30 cellular contexts compared by ENCODE assay signal in genomic region chr15:34079904-34080303, GRCh38.
"Had no signal": no experiment of that assay in that cellular context is flagged by ENCODE, and none has a peak within 500 bp of the region (broad histone marks: within the 10 kb centered on the region; RNA-seq: fewer than 3 reads in every experiment).

No MANE protein-coding gene starts in this region.

- FAIRE-seq: TTC549 had no signal

- H3K4me1 ChIP-seq: SJSA1 had no signal

- H3K9me3 ChIP-seq: Peyer's patch, SJSA1, SK-N-SH had no signal

- DNase-seq: activated CD4-positive, alpha-beta memory T cell treated with anti-CD3 and anti-CD28 coated beads, Interleukin-2, amount 10 ng/mL, durations not matched to agents 7 days and 5 days; activated CD4-positive, alpha-beta T cell treated with anti-CD3 and anti-CD28 coated beads for 1 hour; activated CD4-positive, alpha-beta T cell treated with anti-CD3 and anti-CD28 coated beads for 48 hours; activated CD4-positive, CD25-positive, alpha-beta regulatory T cell; activated CD8-positive, alpha-beta memory T cell treated with anti-CD3 and anti-CD28 coated beads for 24 hours; activated CD8-positive, alpha-beta memory T cell treated with anti-CD3 and anti-CD28 coated beads, Interleukin-2, amount 10 ng/mL, durations not matched to agents 7 days and 5 days; activated CD8-positive, alpha-beta memory T cell treated with anti-CD3 and anti-CD28 coated beads, Interleukin-2, amount 50 U/mL, for 48 hours; activated effector memory CD4-positive, alpha-beta T cell treated with Interleukin-2 at 50 U/mL for 16 hours; activated naive CD4-positive, alpha-beta T cell treated with anti-CD3 and anti-CD28 coated beads, Interleukin-2, amount 50 U/mL, for 16 hours; activated naive CD8-positive, alpha-beta T cell treated with anti-CD3 and anti-CD28 coated beads for 36 hours; activated T-cell treated with anti-CD3 and anti-CD28 coated beads, Interleukin-2, amount 50 U/mL, for 48 hours; amniotic stem cell; aorta; brain microvascular endothelial cell; central memory CD4-positive, alpha-beta T cell; NCI-H1092 treated with DMSO at 0.1 percent for 48 hours; NCI-H1417; NCI-H146; NCI-H187 treated with DMSO at 0.1 percent for 48 hours; NCI-H2081; NCI-H345; NCI-H524 treated with DMSO at 0.1 percent for 48 hours; PC-3; Peyer's patch; RPMI8226; SHP77 treated with DMSO at 0.1 percent for 48 hours; SK-N-SH; WERI-Rb-1 had no signal

- H3K9ac ChIP-seq: SK-N-SH had no signal

- H3K4me2 ChIP-seq: SK-N-SH had no signal

- H3K4me3 ChIP-seq: Peyer's patch, SJSA1 had no signal

- ATAC-seq: activated CD8-positive, alpha-beta memory T cell treated with anti-CD3 and anti-CD28 coated beads, Interleukin-2, amount 10 ng/mL, durations not matched to agents 7 days and 5 days; PC-3 had no signal

- H3K27me3 ChIP-seq: brain microvascular endothelial cell, Peyer's patch, SJSA1 had no signal

- H3K27ac ChIP-seq: brain microvascular endothelial cell, Peyer's patch, SJSA1, WERI-Rb-1 had no signal
